Comparison of ENCODE assay signal across 24 cellular contexts in genomic region chr4:15545371-15545770, GRCh38.
DNase-seq lines count a peak whose midpoint lies in the region; ATAC-seq, FAIRE-seq and TF ChIP-seq lines count a peak whose summit lies in the region.
"Had no signal": no experiment of that assay in that cellular context is flagged by ENCODE, and none has a peak within 500 bp of the region (broad histone marks: within the 10 kb centered on the region; RNA-seq: fewer than 3 reads in every experiment).

No MANE protein-coding gene starts in this region.

- POLR2A ChIA-PET in WTC11 (lab: Charles Lee) = no interaction called here
- POLR2A ChIA-PET in H1 (lab: Charles Lee; ENCODE audit: partially characterized antibody) = interaction anchor here (1.0 to 1.5 kb wide), 3 partner anchors 13 to 110 kb away, joined by 3 to 4 read pairs (median 3); partner anchors contain the start of gene FBXL5

- H3K23ac ChIP-seq in H1 (ENCODE audit: insufficient read length) = no peak overlapping the region

- no peak overlapping the region for H2BK12ac ChIP-seq in H1 (ENCODE audit: low read depth, low read length)

- no peak overlapping the region for H2BK5ac ChIP-seq in H1 (ENCODE audit: low read depth, low read length)

- H3K9ac ChIP-seq in H1 (replicated peaks in 1 of 4; ENCODE audit: extremely low read depth in 1 of 4, low read depth in 3 of 4, low read length in 3 of 4) (no peak overlapping the region), subcutaneous abdominal adipose tissue (ENCODE audit: low read length in 5 of 5) (no peak overlapping the region)
- H3K9ac ChIP-seq: GM23248 had no signal

- no peak overlapping the region for H3K4me2 ChIP-seq in H1 (ENCODE audit: insufficient read depth in 1 of 2, low read depth in 2 of 2, low read length in 2 of 2)

- H3K79me1 ChIP-seq in H1 (ENCODE audit: low read depth, low read length) = no peaks in the 10 kb centered on the region

- H4K5ac ChIP-seq in H1 (ENCODE audit: insufficient read length, low read depth, low read length) = no peak overlapping the region

- H3K4me3 ChIP-seq in H1 (ENCODE audit: extremely low read depth in 1 of 4, insufficient read depth in 2 of 4, low read depth in 3 of 4, low read length in 4 of 4) = no peak overlapping the region
- no peak overlapping the region for H3K4me3 ChIP-seq in right lobe of liver
- no peak overlapping the region for H3K4me3 ChIP-seq in subcutaneous abdominal adipose tissue (ENCODE audit: low read depth in 1 of 5, low read length in 5 of 5)
- no peak overlapping the region for H3K4me3 ChIP-seq in Peyer's patch
- no peak overlapping the region for H3K4me3 ChIP-seq in esophagus squamous epithelium
- H3K4me3 ChIP-seq: GM12878, GM23248 had no signal

- no peaks in the 10 kb centered on the region for H3K23me2 ChIP-seq in H1 (ENCODE audit: low read depth, low read length)

- intact Hi-C loops in right lobe of liver (cut with DNase I) = no loop called here
- intact Hi-C loops in esophagus squamous epithelium (cut with DNase I) = no loop called here

- CTCF ChIA-PET in WTC11 (lab: Charles Lee) (no interaction called here), H1 (lab: Charles Lee; ENCODE audit: partially characterized antibody) (interaction anchor here (1.2 kb wide), 1 partner anchor 15 kb away, joined by 3 read pairs; no protein-coding TSS in a partner anchor)

- 90% methylated on average over 2 of the region's 2 CpGs; no CpG with 5 or more reads in 1 of the 2 experiments for WGBS in H1 (ENCODE audit: extremely low coverage in 1 of 2, insufficient coverage in 1 of 2, insufficient read length in 1 of 2, insufficient replicate concordance in 2 of 2, low coverage in 1 of 2, low lambda C conversion rate in 2 of 2, missing lambda C conversion rate in 1 of 2), 2 experiments
- 71% methylated on average over 2 of the region's 2 CpGs for WGBS in right lobe of liver (ENCODE audit: insufficient coverage, low coverage, low lambda C conversion rate, missing lambda C conversion rate)
- 76 to 94% methylated on average over 2 of the region's 2 CpGs for WGBS in esophagus squamous epithelium, 2 donors

- peak overlapping the region; percentile 36; the same call in 1 of the 2 replicates for H2BK20ac ChIP-seq in H1 (ENCODE audit: low read length)

- H2BK120ac ChIP-seq in H1 (replicated peaks; ENCODE audit: low read depth, low read length) = no peak overlapping the region

- no peak for TF ChIP-seq RAD21 in H1 (IDR thresholded peaks at IDR 0.05 in 1 of 2, conservative IDR thresholded peaks at IDR 0.05 in 1 of 2; ENCODE audit: low read depth in 2 of 2, low read length in 2 of 2)

- no peak overlapping the region for H4K91ac ChIP-seq in H1 (replicated peaks; ENCODE audit: insufficient read length, low read length)

- no peaks in the 10 kb centered on the region for H3K27me3 ChIP-seq in H1 (replicated peaks in 1 of 4; ENCODE audit: control insufficient read depth in 3 of 4, extremely low read depth in 1 of 4, insufficient read depth in 3 of 4, low read length in 3 of 4)
- no peaks in the 10 kb centered on the region for H3K27me3 ChIP-seq in right lobe of liver
- H3K27me3 ChIP-seq in subcutaneous abdominal adipose tissue (ENCODE audit: control insufficient read depth in 5 of 5, insufficient read depth in 4 of 5, low read length in 5 of 5) = no peaks in the 10 kb centered on the region
- H3K27me3 ChIP-seq in Peyer's patch = no peaks in the 10 kb centered on the region
- no peaks in the 10 kb centered on the region for H3K27me3 ChIP-seq in esophagus squamous epithelium
- H3K27me3 ChIP-seq: BE2C had no signal

- no peaks in the 10 kb centered on the region for H3K79me2 ChIP-seq in H1 (ENCODE audit: control insufficient read depth in 1 of 2, insufficient read depth in 2 of 2, low read length in 2 of 2)

- no peak overlapping the region for H4K8ac ChIP-seq in H1 (ENCODE audit: extremely low read depth, insufficient read depth, low read length)

- H2BK15ac ChIP-seq in H1 (ENCODE audit: low read length) = no peak overlapping the region

- no peak overlapping the region for H3K14ac ChIP-seq in H1 (ENCODE audit: insufficient read length)

- H3K56ac ChIP-seq in H1 (replicated peaks; ENCODE audit: insufficient read length, low read depth, low read length) = no peak overlapping the region

- TF ChIP-seq POLR2A in H1 (IDR thresholded peaks at IDR 0.05; ENCODE audit: control extremely low read depth in 1 of 2, low read depth in 2 of 2, low read length in 2 of 2) (no peak), right lobe of liver (IDR thresholded peaks at IDR 0.05) (no peak), Peyer's patch (IDR thresholded peaks at IDR 0.05) (no peak), esophagus squamous epithelium (IDR thresholded peaks at IDR 0.05) (no peak)

- H3K27me3 Mint-ChIP-seq in WTC11 (ENCODE audit: low read depth) = no peaks in the 10 kb centered on the region
- H3K27me3 Mint-ChIP-seq: CD4-positive, CD25-positive, alpha-beta regulatory T cell; IgD-negative memory B cell had no signal

- TF ChIP-seq CTCF in WTC11 (IDR thresholded peaks at IDR 0.05) (no peak), H1 (IDR thresholded peaks at IDR 0.05; ENCODE audit: control extremely low read depth in 1 of 3, insufficient read depth in 1 of 3, low read depth in 1 of 3, low read length in 3 of 3) (no peak), right lobe of liver (IDR thresholded peaks at IDR 0.05) (no peak), Peyer's patch (IDR thresholded peaks at IDR 0.05) (no peak), esophagus squamous epithelium (IDR thresholded peaks at IDR 0.05) (no peak)

- H3K18ac ChIP-seq in H1 (ENCODE audit: extremely low read depth, low read length) = no peak overlapping the region

- no peak overlapping the region for H2AFZ ChIP-seq in H1 (ENCODE audit: low read length)
- H2AFZ ChIP-seq: GM23248 had no signal

- H3K27ac ChIP-seq in H1 (ENCODE audit: low read depth, low read length) (no peak overlapping the region), right lobe of liver (no peak overlapping the region), subcutaneous abdominal adipose tissue (ENCODE audit: low read depth, low read length) (peak overlapping the region; percentile 75), Peyer's patch (no peak overlapping the region), esophagus squamous epithelium (no peak overlapping the region)
- H3K27ac ChIP-seq: GM23248 had no signal

- ATAC-seq in WTC11 = no peak
- peak; percentile 31 to 63 (median 50) for ATAC-seq in right lobe of liver
- no peak for ATAC-seq in HG03280 (IDR thresholded peaks at IDR 0.05; ENCODE audit: unreplicated experiment)
- ATAC-seq: GM12878, HCT116 had no signal

- H3K9me3 ChIP-seq in H1 (ENCODE audit: insufficient read depth in 2 of 2, low read depth in 1 of 2, low read length in 1 of 2) (no peaks in the 10 kb centered on the region), right lobe of liver (no peaks in the 10 kb centered on the region), subcutaneous abdominal adipose tissue (ENCODE audit: control insufficient read depth in 5 of 5, low read length in 5 of 5) (no peaks in the 10 kb centered on the region), Peyer's patch (no peaks in the 10 kb centered on the region), esophagus squamous epithelium (no peaks in the 10 kb centered on the region)
- H3K9me3 ChIP-seq: BE2C had no signal

- H3K4me3 Mint-ChIP-seq in WTC11 = no peak overlapping the region
- H3K4me3 Mint-ChIP-seq: CD4-positive, CD25-positive, alpha-beta regulatory T cell; CD8-positive, alpha-beta memory T cell; HFFc6; IgD-negative memory B cell had no signal

- H2AK5ac ChIP-seq in H1 (ENCODE audit: low read depth, low read length) = no peak overlapping the region

- H3K4me1 Mint-ChIP-seq in WTC11 = peaks cover 26% of the 10 kb centered on the region

- peaks cover 2% of the 10 kb centered on the region; the same call in 1 of the 2 replicates for H3K36me3 Mint-ChIP-seq in WTC11

- no peak for FAIRE-seq in H1 (lab: Jason Lieb, UNC)
- FAIRE-seq: GM12878, HTR-8/SVneo had no signal

- DNase-seq in WTC11 (ENCODE audit: low spot score) = no peak
- DNase-seq in H1 (ENCODE audit: low read depth in 1 of 2, low spot score in 2 of 2) = no peak
- DNase-seq in right lobe of liver = no peak
- DNase-seq in Peyer's patch = no peak
- DNase-seq in esophagus squamous epithelium (lab: John Stamatoyannopoulos, UW) = no peak
- DNase-seq: ACHN; BE2C; C1 segment of cervical spinal cord; CD4-positive, CD25-positive, alpha-beta regulatory T cell; CD8-positive, alpha-beta memory T cell; COR-L47; DMS 273 treated with DMSO at 0.1 percent for 48 hours; DMS53; DND-41; EL; H7; HFFc6 had no signal

- H3K9me3 Mint-ChIP-seq in WTC11 = no peaks in the 10 kb centered on the region
- H3K9me3 Mint-ChIP-seq: CD4-positive, CD25-positive, alpha-beta regulatory T cell; CD8-positive, alpha-beta memory T cell; HFFc6; IgD-negative memory B cell had no signal

- no peak for TF ChIP-seq EP300 in H1 (IDR thresholded peaks at IDR 0.05; ENCODE audit: borderline replicate concordance in 1 of 2, low read depth in 2 of 2, low read length in 2 of 2)

- no peaks in the 10 kb centered on the region; a peak in 1 of 8 replicates for H3K36me3 ChIP-seq in H1 (ENCODE audit: control insufficient read depth in 2 of 4, insufficient read depth in 4 of 4, low read length in 3 of 4)
- no peaks in the 10 kb centered on the region for H3K36me3 ChIP-seq in right lobe of liver
- peaks cover 0 to 26% (median 6%) of the 10 kb centered on the region in 5 donors for H3K36me3 ChIP-seq in subcutaneous abdominal adipose tissue (ENCODE audit: control insufficient read depth in 5 of 5, insufficient read depth in 5 of 5, low read length in 5 of 5)
- H3K36me3 ChIP-seq in Peyer's patch = no peaks in the 10 kb centered on the region
- H3K36me3 ChIP-seq in esophagus squamous epithelium = peaks cover 0 to 34% (median 0%) of the 10 kb centered on the region in 3 donors

- no peaks in the 10 kb centered on the region for H4K20me1 ChIP-seq in H1 (replicated peaks in 1 of 2; ENCODE audit: control insufficient read depth in 1 of 2, insufficient read depth in 2 of 2, low read length in 2 of 2)

- H3K27ac Mint-ChIP-seq in WTC11 = peak overlapping the region; percentile 70
- H3K27ac Mint-ChIP-seq: CD4-positive, CD25-positive, alpha-beta regulatory T cell; HFFc6; IgD-negative memory B cell had no signal

- H3K4me1 ChIP-seq in H1 (replicated peaks in 1 of 4; ENCODE audit: control insufficient read depth in 3 of 4, insufficient read depth in 4 of 4, low read length in 3 of 4) (peaks cover 0 to 11% (median 6%) of the 10 kb centered on the region in 4 experiments; a peak in 3 of 7 replicates), right lobe of liver (peaks cover 0 to 8% (median 0%) of the 10 kb centered on the region in 4 donors), subcutaneous abdominal adipose tissue (ENCODE audit: control insufficient read depth in 5 of 5, insufficient read depth in 5 of 5, low read length in 5 of 5) (peaks cover 4 to 35% (median 18%) of the 10 kb centered on the region in 5 donors), Peyer's patch (no peaks in the 10 kb centered on the region), esophagus squamous epithelium (no peaks in the 10 kb centered on the region)
- H3K4me1 ChIP-seq: BE2C had no signal

- H3K4ac ChIP-seq in H1 (replicated peaks; ENCODE audit: insufficient read length, low read depth, low read length) = no peak overlapping the region

TF ChIP-seq in WTC11, 78 proteins besides CTCF, POLR2A, EP300 and RAD21 (continues in another document):
- TF ChIP-seq GABPB1 (CRISPR knock-in tag; IDR thresholded peaks at IDR 0.05) = no peak

TF ChIP-seq in H1, 55 proteins besides CTCF, POLR2A, EP300 and RAD21 (continues in another document):
- TF ChIP-seq GABPA (IDR thresholded peaks at IDR 0.05; ENCODE audit: borderline replicate concordance, insufficient read depth, low read length) (no peak), SIRT6 (IDR thresholded peaks at IDR 0.05; ENCODE audit: low read length) (no peak)

Comparison
In these comparisons a context has a peak if more than half of its experiments do, and no peak if none do; other contexts are left out.
1. ATAC-seq: peak in right lobe of liver (4 of 4); none in WTC11 (single experiment) and HG03280 (single experiment).